ENCODE assay signal across 1 cellular context in genomic region chr12:57751788-57752667, GRCh38.
TF ChIP-seq lines count a peak whose summit lies in the region.

Gene CDK4, minus strand, starts transcription at chr12:57752310. Its CDS starts 593 bp downstream, at chr12:57751717.

TF ChIP-seq in HepG2, 621 proteins besides CTCF, POLR2A, EP300 and RAD21 (continued from another document and continues in another):
- TF ChIP-seq, protein P1, sequence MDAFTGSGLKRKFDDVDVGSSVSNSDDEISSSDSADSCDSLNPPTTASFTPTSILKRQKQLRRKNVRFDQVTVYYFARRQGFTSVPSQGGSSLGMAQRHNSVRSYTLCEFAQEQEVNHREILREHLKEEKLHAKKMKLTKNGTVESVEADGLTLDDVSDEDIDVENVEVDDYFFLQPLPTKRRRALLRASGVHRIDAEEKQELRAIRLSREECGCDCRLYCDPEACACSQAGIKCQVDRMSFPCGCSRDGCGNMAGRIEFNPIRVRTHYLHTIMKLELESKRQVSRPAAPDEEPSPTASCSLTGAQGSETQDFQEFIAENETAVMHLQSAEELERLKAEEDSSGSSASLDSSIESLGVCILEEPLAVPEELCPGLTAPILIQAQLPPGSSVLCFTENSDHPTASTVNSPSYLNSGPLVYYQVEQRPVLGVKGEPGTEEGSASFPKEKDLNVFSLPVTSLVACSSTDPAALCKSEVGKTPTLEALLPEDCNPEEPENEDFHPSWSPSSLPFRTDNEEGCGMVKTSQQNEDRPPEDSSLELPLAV (CRISPR knock-in tag; conservative IDR thresholded peaks at IDR 0.05; ENCODE audit: low read depth), result no peak
- TF ChIP-seq ZNF235 (CRISPR knock-in tag; IDR thresholded peaks at IDR 0.05; ENCODE audit: borderline replicate concordance), result peak; percentile 59; the same call in 1 of the 2 replicates
- peak; percentile 73 for TF ChIP-seq ZNF18 (CRISPR knock-in tag; IDR thresholded peaks at IDR 0.05; ENCODE audit: insufficient replicate concordance)
- TF ChIP-seq AFF4 (CRISPR knock-in tag; IDR thresholded peaks at IDR 0.05), result no peak
- 0 out of 2 replicates have a peak, but pooled peaks have one; percentile 68 for TF ChIP-seq STAT5B (CRISPR knock-in tag; IDR thresholded peaks at IDR 0.05)
- no peak; the same call in 1 of the 2 replicates for TF ChIP-seq ZNF691 (CRISPR knock-in tag; IDR thresholded peaks at IDR 0.05; ENCODE audit: borderline replicate concordance, low read depth)
- TF ChIP-seq ZBTB44 (CRISPR knock-in tag; IDR thresholded peaks at IDR 0.05), result no peak
- TF ChIP-seq NCOA5 (CRISPR knock-in tag; IDR thresholded peaks at IDR 0.05), result no peak
- no peak for TF ChIP-seq SMAD9 (CRISPR knock-in tag; IDR thresholded peaks at IDR 0.05)
- TF ChIP-seq, protein P2, sequence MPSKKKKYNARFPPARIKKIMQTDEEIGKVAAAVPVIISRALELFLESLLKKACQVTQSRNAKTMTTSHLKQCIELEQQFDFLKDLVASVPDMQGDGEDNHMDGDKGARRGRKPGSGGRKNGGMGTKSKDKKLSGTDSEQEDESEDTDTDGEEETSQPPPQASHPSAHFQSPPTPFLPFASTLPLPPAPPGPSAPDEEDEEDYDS (CRISPR knock-in tag; IDR thresholded peaks at IDR 0.05), result peak; percentile 87
- TF ChIP-seq ZNF704 (CRISPR knock-in tag; IDR thresholded peaks at IDR 0.05; ENCODE audit: borderline replicate concordance), result no peak
- TF ChIP-seq SRSF9 (IDR thresholded peaks at IDR 0.05; ENCODE audit: borderline replicate concordance, insufficient read depth, low read depth, low read length, poor library complexity, severe bottlenecking), result no peak
- TF ChIP-seq ZNF563 (CRISPR knock-in tag; IDR thresholded peaks at IDR 0.05), result peak; percentile 80; the same call in 1 of the 2 replicates
- TF ChIP-seq PRDM4 (CRISPR knock-in tag; IDR thresholded peaks at IDR 0.05; ENCODE audit: borderline replicate concordance), result peak; percentile 75; the same call in 1 of the 2 replicates
- peak; percentile 76 for TF ChIP-seq SP2 (CRISPR knock-in tag; IDR thresholded peaks at IDR 0.05)
- peak; percentile 98 for TF ChIP-seq SALL2 (CRISPR knock-in tag; IDR thresholded peaks at IDR 0.05)
- no peak for TF ChIP-seq ZNF790 (CRISPR knock-in tag; IDR thresholded peaks at IDR 0.05; ENCODE audit: borderline replicate concordance)
- TF ChIP-seq GPN1 (CRISPR knock-in tag; IDR thresholded peaks at IDR 0.05; ENCODE audit: borderline replicate concordance), result no peak
- TF ChIP-seq ZBTB1 (CRISPR knock-in tag; IDR thresholded peaks at IDR 0.05; ENCODE audit: borderline replicate concordance), result no peak
- TF ChIP-seq ZNF432 (CRISPR knock-in tag; IDR thresholded peaks at IDR 0.05; ENCODE audit: borderline replicate concordance), result no peak
- TF ChIP-seq CEBPG (CRISPR knock-in tag; IDR thresholded peaks at IDR 0.05), result peak; percentile 48; the same call in 1 of the 2 replicates
- 0 out of 2 replicates have a peak, but pooled peaks have one; percentile 31 for TF ChIP-seq ZHX2 (IDR thresholded peaks at IDR 0.05; ENCODE audit: low read depth)
- no peak; the same call in 1 of the 2 replicates for TF ChIP-seq ZHX2 (CRISPR knock-in tag; IDR thresholded peaks at IDR 0.05; ENCODE audit: borderline replicate concordance)
- peak; percentile 84; the same call in 1 of the 2 replicates for TF ChIP-seq ZNF101 (CRISPR knock-in tag; IDR thresholded peaks at IDR 0.05; ENCODE audit: borderline replicate concordance, low read depth)
- TF ChIP-seq ZNF282 (IDR thresholded peaks at IDR 0.05; ENCODE audit: partially characterized antibody), result no peak
- TF ChIP-seq RARA (CRISPR knock-in tag; IDR thresholded peaks at IDR 0.05), result peak; percentile 16; the same call in 1 of the 2 replicates
- no peak for TF ChIP-seq PLRG1 (conservative IDR thresholded peaks at IDR 0.05)
- TF ChIP-seq HMG20B (CRISPR knock-in tag; conservative IDR thresholded peaks at IDR 0.05), result 0 out of 2 replicates have a peak, but pooled peaks have one; percentile 31
- peak; percentile 57; the same call in 1 of the 2 replicates for TF ChIP-seq SMYD3 (CRISPR knock-in tag; IDR thresholded peaks at IDR 0.05)
- TF ChIP-seq CEBPB (IDR thresholded peaks at IDR 0.05; ENCODE audit: borderline replicate concordance, low read depth, low read length), result no peak
